Comparison of ENCODE assay signal across 2 cellular contexts in genomic region chr6:33195304-33196022, GRCh38.
TF ChIP-seq lines count a peak whose summit lies in the region.

No MANE protein-coding gene starts in this region.

TF ChIP-seq in A549, 52 proteins besides CTCF, POLR2A, EP300 and RAD21 (continued from another document):
- TF ChIP-seq REST (IDR thresholded peaks at IDR 0.05) (peak; percentile 54; the same call in 1 of the 2 replicates), EHMT2 (IDR thresholded peaks at IDR 0.05; ENCODE audit: low read depth) (no peak)

TF ChIP-seq in PFSK-1, 5 proteins besides CTCF, POLR2A, EP300 and RAD21 (continued from another document):
- peak; percentile 71 to 88 for TF ChIP-seq REST (IDR thresholded peaks at IDR 0.05; ENCODE audit: insufficient read depth in 1 of 2, low read depth in 2 of 2, low read length in 2 of 2)
